11 cellular contexts compared by ENCODE assay signal in the genomic region with DNA sequence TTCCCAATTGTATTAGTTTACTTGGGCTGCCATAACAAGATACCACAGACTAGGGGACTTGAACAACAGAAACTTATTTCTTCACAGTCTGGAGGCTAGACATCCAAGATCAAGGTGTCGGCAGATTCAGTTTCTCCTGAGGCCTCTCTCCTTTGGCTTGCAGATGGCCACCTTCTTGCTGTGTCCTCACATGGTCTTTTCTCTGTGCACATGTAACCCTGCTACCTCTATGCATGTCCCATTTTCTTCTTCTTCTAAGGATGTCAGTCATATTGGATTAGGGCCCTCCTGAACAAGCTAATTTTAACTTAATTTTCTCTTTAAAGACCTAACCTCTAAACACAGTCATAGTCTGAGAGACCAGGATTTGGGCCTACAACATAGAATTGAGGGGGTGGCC.
"Had no signal": no experiment of that assay in that cellular context is flagged by ENCODE, and none has a peak within 500 bp of the region (broad histone marks: within the 10 kb centered on the region; RNA-seq: fewer than 3 reads in every experiment).

No MANE protein-coding gene starts in this region.

- FAIRE-seq: H1, H54 had no signal

- ATAC-seq: GM23338, HCT116 had no signal

- H3K36me3 ChIP-seq: HAP-1 had no signal

- H3K4me2 ChIP-seq: GM23338 had no signal

- H3K9me3 ChIP-seq: HAP-1 had no signal

- DNase-seq: GM23248, GOT3, H7, H9, HCEC 1CT, HFFc6 had no signal

- H3K9ac ChIP-seq: GM23248 had no signal

- H3K4me3 ChIP-seq: GM23248, GM23338, HAP-1 had no signal

- H2AFZ ChIP-seq: GM23248, GM23338 had no signal

- H3K27ac ChIP-seq: GM23248 had no signal
